Comparison of ENCODE assay signal across 1 cellular context in the genomic region with DNA sequence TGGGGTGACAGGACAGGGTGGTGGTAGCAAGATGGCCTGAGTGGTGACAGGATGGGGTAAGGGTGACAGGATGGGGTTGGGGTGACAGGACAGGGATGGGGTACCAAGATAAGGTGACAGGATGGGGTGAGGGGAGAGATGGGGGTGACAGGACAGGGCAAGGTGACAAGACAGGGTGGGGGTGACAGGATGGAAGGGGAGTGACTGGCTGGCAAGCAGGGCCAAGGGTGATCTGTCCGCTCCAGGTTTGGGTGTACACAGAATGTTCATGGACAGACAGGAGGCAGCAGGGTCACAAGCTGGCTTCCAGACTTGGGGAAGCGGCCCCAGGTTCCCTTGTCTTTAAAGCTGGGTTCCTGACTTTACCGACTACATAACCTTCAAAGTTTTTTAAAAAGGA.
A peak's percentile ranks its signal among the peaks of the same experiment; 100 is the strongest.
TF ChIP-seq lines count a peak whose summit lies in the region.

No MANE protein-coding gene starts in this region.

TF ChIP-seq in HepG2, 621 proteins besides CTCF, POLR2A, EP300 and RAD21:
- TF ChIP-seq, protein P1, sequence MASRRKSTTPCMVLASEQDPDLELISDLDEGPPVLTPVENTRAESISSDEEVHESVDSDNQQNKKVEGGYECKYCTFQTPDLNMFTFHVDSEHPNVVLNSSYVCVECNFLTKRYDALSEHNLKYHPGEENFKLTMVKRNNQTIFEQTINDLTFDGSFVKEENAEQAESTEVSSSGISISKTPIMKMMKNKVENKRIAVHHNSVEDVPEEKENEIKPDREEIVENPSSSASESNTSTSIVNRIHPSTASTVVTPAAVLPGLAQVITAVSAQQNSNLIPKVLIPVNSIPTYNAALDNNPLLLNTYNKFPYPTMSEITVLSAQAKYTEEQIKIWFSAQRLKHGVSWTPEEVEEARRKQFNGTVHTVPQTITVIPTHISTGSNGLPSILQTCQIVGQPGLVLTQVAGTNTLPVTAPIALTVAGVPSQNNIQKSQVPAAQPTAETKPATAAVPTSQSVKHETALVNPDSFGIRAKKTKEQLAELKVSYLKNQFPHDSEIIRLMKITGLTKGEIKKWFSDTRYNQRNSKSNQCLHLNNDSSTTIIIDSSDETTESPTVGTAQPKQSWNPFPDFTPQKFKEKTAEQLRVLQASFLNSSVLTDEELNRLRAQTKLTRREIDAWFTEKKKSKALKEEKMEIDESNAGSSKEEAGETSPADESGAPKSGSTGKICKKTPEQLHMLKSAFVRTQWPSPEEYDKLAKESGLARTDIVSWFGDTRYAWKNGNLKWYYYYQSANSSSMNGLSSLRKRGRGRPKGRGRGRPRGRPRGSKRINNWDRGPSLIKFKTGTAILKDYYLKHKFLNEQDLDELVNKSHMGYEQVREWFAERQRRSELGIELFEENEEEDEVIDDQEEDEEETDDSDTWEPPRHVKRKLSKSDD (CRISPR knock-in tag; IDR thresholded peaks at IDR 0.05; ENCODE audit: low read depth): no peak
- peak; percentile 24; the same call in 1 of the 2 replicates for TF ChIP-seq CREB1 (IDR thresholded peaks at IDR 0.05)
- TF ChIP-seq CREB1 (CRISPR knock-in tag; IDR thresholded peaks at IDR 0.05): no peak
TF ChIP-seq in HepG2: peak in this region for 1.
